ENCODE assay signal across 21 cellular contexts in genomic region chr18:78883501-78883900, GRCh38.
"Had no signal": no experiment of that assay in that cellular context is flagged by ENCODE, and none has a peak within 500 bp of the region (broad histone marks: within the 10 kb centered on the region; RNA-seq: fewer than 3 reads in every experiment).

No MANE protein-coding gene starts in this region.

- H3K27ac ChIP-seq: brain microvascular endothelial cell, esophagus squamous epithelium, gastroesophageal sphincter had no signal

- H3K4me3 ChIP-seq: esophagus squamous epithelium, gastroesophageal sphincter had no signal

- DNase-seq: activated CD4-positive, alpha-beta memory T cell treated with anti-CD3 and anti-CD28 coated beads for 36 hours; activated CD4-positive, alpha-beta T cell treated with anti-CD3 and anti-CD28 coated beads for 36 hours; activated CD4-positive, alpha-beta T cell treated with anti-CD3 and anti-CD28 coated beads, Interleukin-2, amount 10 ng/mL, durations not matched to agents 24 days and 14 days; activated CD4-positive, CD25-positive, alpha-beta regulatory T cell; activated CD4-positive, CD25-positive, alpha-beta regulatory T cell treated with anti-CD3 and anti-CD28 coated beads, Interleukin-2, amount 50 U/mL, for 72 hours; activated CD8-positive, alpha-beta T cell treated with anti-CD3 and anti-CD28 coated beads, Interleukin-2, amount 10 ng/mL, durations not matched to agents 7 days and 5 days; activated effector memory CD4-positive, alpha-beta T cell treated with Interleukin-2 at 50 U/mL for 16 hours; activated gamma-delta T cell treated with Interleukin-2 at 50 U/mL for 16 hours; activated naive CD4-positive, alpha-beta T cell treated with anti-CD3 and anti-CD28 coated beads, Interleukin-2, amount 50 U/mL, for 16 hours; activated naive CD4-positive, alpha-beta T cell treated with Interleukin-2 at 50 U/mL for 16 hours; activated T-cell treated with anti-CD3 and anti-CD28 coated beads, Interleukin-2, amount 50 U/mL, for 4 hours; amniotic stem cell; anterior cingulate cortex; brain microvascular endothelial cell; caudate nucleus; effector memory CD4-positive, alpha-beta T cell; erythroblast; esophagus squamous epithelium; foreskin melanocyte; T-helper 2 cell had no signal
